In the genomic region with DNA sequence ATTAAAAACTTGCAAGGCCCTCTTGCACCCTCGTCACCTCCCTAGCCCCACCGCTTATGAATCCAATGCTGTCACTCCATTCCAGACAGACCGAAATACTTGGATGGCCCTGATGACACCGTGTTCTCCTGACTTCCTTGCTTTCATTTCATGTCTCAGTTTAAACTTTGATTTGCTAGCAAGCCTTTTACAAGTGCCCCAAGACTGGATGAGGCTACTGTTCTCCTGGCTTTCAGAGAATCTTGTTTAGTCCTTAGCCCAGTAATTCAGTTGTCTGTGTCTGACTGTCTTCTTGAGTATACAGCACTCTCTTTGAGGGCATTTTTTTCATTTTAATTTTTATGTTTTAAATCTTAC, we compare ENCODE assay signal across 2 cellular contexts.
TF ChIP-seq lines count a peak whose summit lies in the region.

No MANE protein-coding gene starts in this region.

TF ChIP-seq in HepG2, 621 proteins besides CTCF, POLR2A, EP300 and RAD21:
- no peak for TF ChIP-seq ARHGAP35 (CRISPR knock-in tag; IDR thresholded peaks at IDR 0.05; ENCODE audit: borderline replicate concordance)
- TF ChIP-seq U2AF1 (optimal IDR thresholded peaks at IDR 0.05; ENCODE audit: low read depth, low read length): no peak
- no peak for TF ChIP-seq ZSCAN30 (CRISPR knock-in tag; IDR thresholded peaks at IDR 0.05)
- no peak for TF ChIP-seq MAF1 (CRISPR knock-in tag; IDR thresholded peaks at IDR 0.05; ENCODE audit: borderline replicate concordance)
- TF ChIP-seq FOSL1 (CRISPR knock-in tag; IDR thresholded peaks at IDR 0.05; ENCODE audit: borderline replicate concordance): no peak
- TF ChIP-seq DRAP1 (CRISPR knock-in tag; IDR thresholded peaks at IDR 0.05): no peak
TF ChIP-seq in HepG2: peak in this region for 0.

TF ChIP-seq in WTC11, 78 proteins besides CTCF, POLR2A, EP300 and RAD21:
- TF ChIP-seq ZNF416 (CRISPR knock-in tag; IDR thresholded peaks at IDR 0.05): no peak
- no peak for TF ChIP-seq ZNF121 (CRISPR knock-in tag; IDR thresholded peaks at IDR 0.05)
- no peak for TF ChIP-seq CBFB (CRISPR knock-in tag; IDR thresholded peaks at IDR 0.05; ENCODE audit: low read depth)
- TF ChIP-seq ESRRA (CRISPR knock-in tag; IDR thresholded peaks at IDR 0.05; ENCODE audit: borderline replicate concordance): no peak
- no peak for TF ChIP-seq NR2C2 (CRISPR knock-in tag; IDR thresholded peaks at IDR 0.05)
- TF ChIP-seq ZNF219 (CRISPR knock-in tag; IDR thresholded peaks at IDR 0.05; ENCODE audit: borderline replicate concordance): no peak
- no peak for TF ChIP-seq TEAD4 (CRISPR knock-in tag; IDR thresholded peaks at IDR 0.05)
- TF ChIP-seq, protein P1, sequence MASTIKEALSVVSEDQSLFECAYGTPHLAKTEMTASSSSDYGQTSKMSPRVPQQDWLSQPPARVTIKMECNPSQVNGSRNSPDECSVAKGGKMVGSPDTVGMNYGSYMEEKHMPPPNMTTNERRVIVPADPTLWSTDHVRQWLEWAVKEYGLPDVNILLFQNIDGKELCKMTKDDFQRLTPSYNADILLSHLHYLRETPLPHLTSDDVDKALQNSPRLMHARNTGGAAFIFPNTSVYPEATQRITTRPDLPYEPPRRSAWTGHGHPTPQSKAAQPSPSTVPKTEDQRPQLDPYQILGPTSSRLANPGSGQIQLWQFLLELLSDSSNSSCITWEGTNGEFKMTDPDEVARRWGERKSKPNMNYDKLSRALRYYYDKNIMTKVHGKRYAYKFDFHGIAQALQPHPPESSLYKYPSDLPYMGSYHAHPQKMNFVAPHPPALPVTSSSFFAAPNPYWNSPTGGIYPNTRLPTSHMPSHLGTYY (CRISPR knock-in tag; IDR thresholded peaks at IDR 0.05): no peak
- TF ChIP-seq, protein P2, sequence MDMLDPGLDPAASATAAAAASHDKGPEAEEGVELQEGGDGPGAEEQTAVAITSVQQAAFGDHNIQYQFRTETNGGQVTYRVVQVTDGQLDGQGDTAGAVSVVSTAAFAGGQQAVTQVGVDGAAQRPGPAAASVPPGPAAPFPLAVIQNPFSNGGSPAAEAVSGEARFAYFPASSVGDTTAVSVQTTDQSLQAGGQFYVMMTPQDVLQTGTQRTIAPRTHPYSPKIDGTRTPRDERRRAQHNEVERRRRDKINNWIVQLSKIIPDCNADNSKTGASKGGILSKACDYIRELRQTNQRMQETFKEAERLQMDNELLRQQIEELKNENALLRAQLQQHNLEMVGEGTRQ (CRISPR knock-in tag; IDR thresholded peaks at IDR 0.05): no peak
- TF ChIP-seq AFF4 (CRISPR knock-in tag; IDR thresholded peaks at IDR 0.05; ENCODE audit: borderline replicate concordance): no peak
- TF ChIP-seq ZNF138 (CRISPR knock-in tag; conservative IDR thresholded peaks at IDR 0.05): no peak
